ENCODE assay signal across 8 cellular contexts in genomic region chr12:85076688-85077430, GRCh38. TPM values are rescaled to one million over a fixed set of nuclear protein-coding genes. Genes with fewer than 3 reads are reported as not detected.
DNase-seq lines count a peak whose midpoint lies in the region; ATAC-seq, FAIRE-seq and TF ChIP-seq lines count a peak whose summit lies in the region.

No MANE protein-coding gene starts in this region.

- FAIRE-seq in RCC 7860 (lab: Jason Lieb, UNC), result peak; percentile 79

- H3K4me1 ChIP-seq in Loucy (ENCODE audit: insufficient read depth, low read length, poor library complexity, severe bottlenecking), result no peaks in the 10 kb centered on the region
- H3K4me1 ChIP-seq in esophagus muscularis mucosa, result peaks cover 0 to 5% (median 2%) of the 10 kb centered on the region in 4 donors
- H3K4me1 ChIP-seq in effector memory CD4-positive, alpha-beta T cell (ENCODE audit: control insufficient read depth, insufficient read depth, low read length, poor library complexity, severe bottlenecking), result no peaks in the 10 kb centered on the region

- H3K9me2 ChIP-seq in Loucy (replicated peaks; ENCODE audit: low read depth, low read length), result no peaks in the 10 kb centered on the region

- no peak for TF ChIP-seq POLR2A in esophagus muscularis mucosa (IDR thresholded peaks at IDR 0.05; ENCODE audit: low read depth)

- H3K9me3 ChIP-seq in Loucy (ENCODE audit: insufficient read depth, low read depth, low read length) (no peaks in the 10 kb centered on the region), esophagus muscularis mucosa (no peaks in the 10 kb centered on the region)
- H3K9me3 ChIP-seq in effector memory CD4-positive, alpha-beta T cell (ENCODE audit: control insufficient read depth, low read length), result no peaks in the 10 kb centered on the region

- ATAC-seq in GM21825 (IDR thresholded peaks at IDR 0.05; ENCODE audit: unreplicated experiment), result peak; percentile 54

- H3K4me3 ChIP-seq in Loucy (ENCODE audit: low read length, poor library complexity, severe bottlenecking) (no peak overlapping the region), esophagus muscularis mucosa (no peak overlapping the region)
- no peak overlapping the region for H3K4me3 ChIP-seq in effector memory CD4-positive, alpha-beta T cell (ENCODE audit: insufficient read depth, low read depth, low read length, poor library complexity, severe bottlenecking)

- no peak overlapping the region for H3K4me2 ChIP-seq in Loucy (ENCODE audit: low read depth, low read length, poor library complexity, severe bottlenecking)

- intact Hi-C loops in esophagus muscularis mucosa (cut with DNase I), result no loop called here
- intact Hi-C loops in CD14-positive monocyte (cut with micrococcal nuclease), result no loop called here

- no peak overlapping the region for H3K27ac ChIP-seq in esophagus muscularis mucosa (replicated peaks in 1 of 4)
- H3K27ac ChIP-seq in effector memory CD4-positive, alpha-beta T cell (ENCODE audit: insufficient read depth, low read length, poor library complexity, severe bottlenecking), result no peak overlapping the region

- TF ChIP-seq CTCF in Loucy (conservative IDR thresholded peaks at IDR 0.05; ENCODE audit: low read length), result peak; percentile 72
- peak; percentile 20 to 43 (median 40) for TF ChIP-seq CTCF in esophagus muscularis mucosa (IDR thresholded peaks at IDR 0.05)
- TF ChIP-seq CTCF in progenitor cell of endocrine pancreas (IDR thresholded peaks at IDR 0.05; ENCODE audit: unreplicated experiment), result peak; percentile 69
- no peak for TF ChIP-seq CTCF in CD14-positive monocyte (IDR thresholded peaks at IDR 0.05)

- H3K36me3 ChIP-seq in Loucy (ENCODE audit: insufficient read depth, low read length) (no peaks in the 10 kb centered on the region), esophagus muscularis mucosa (no peaks in the 10 kb centered on the region)
- no peaks in the 10 kb centered on the region for H3K36me3 ChIP-seq in effector memory CD4-positive, alpha-beta T cell (ENCODE audit: control insufficient read depth, insufficient read depth, low read length)

- no peak overlapping the region for H3K4me3 Mint-ChIP-seq in progenitor cell of endocrine pancreas (ENCODE audit: low read depth)
- no peak overlapping the region for H3K4me3 Mint-ChIP-seq in CD14-positive monocyte

- no peaks in the 10 kb centered on the region for H3K36me3 Mint-ChIP-seq in progenitor cell of endocrine pancreas (ENCODE audit: insufficient read depth)
- H3K36me3 Mint-ChIP-seq in CD14-positive monocyte, result no peaks in the 10 kb centered on the region

- H3K27me3 ChIP-seq in Loucy (ENCODE audit: insufficient read depth, low read length, poor library complexity, severe bottlenecking) (no peaks in the 10 kb centered on the region), esophagus muscularis mucosa (no peaks in the 10 kb centered on the region)
- no peaks in the 10 kb centered on the region for H3K27me3 ChIP-seq in effector memory CD4-positive, alpha-beta T cell (replicated peaks; ENCODE audit: control insufficient read depth, insufficient read depth, low read length, poor library complexity, severe bottlenecking)

- no peak overlapping the region for H3K27ac Mint-ChIP-seq in progenitor cell of endocrine pancreas
- H3K27ac Mint-ChIP-seq in CD14-positive monocyte, result no peak overlapping the region

- H3K4me1 Mint-ChIP-seq in progenitor cell of endocrine pancreas (ENCODE audit: low read depth), result peaks cover 17% of the 10 kb centered on the region
- no peaks in the 10 kb centered on the region for H3K4me1 Mint-ChIP-seq in CD14-positive monocyte

- H3K27me3 Mint-ChIP-seq in progenitor cell of endocrine pancreas, result no peaks in the 10 kb centered on the region
- H3K27me3 Mint-ChIP-seq in CD14-positive monocyte (ENCODE audit: low read depth in 3 of 3), result peaks cover 0 to 4% (median 3%) of the 10 kb centered on the region in 3 donors

- no peaks in the 10 kb centered on the region for H4K20me1 ChIP-seq in Loucy (ENCODE audit: insufficient read depth, low read length, poor library complexity, severe bottlenecking)

- no peak for TF ChIP-seq EP300 in esophagus muscularis mucosa (IDR thresholded peaks at IDR 0.05)

- H3K9ac ChIP-seq in Loucy (ENCODE audit: low read depth, low read length, poor library complexity, severe bottlenecking), result no peak overlapping the region

- no peaks in the 10 kb centered on the region for H3K79me2 ChIP-seq in Loucy (ENCODE audit: insufficient read depth, low read length)

- in situ Hi-C loops in G401 (cut with HindIII; ENCODE audit: low sequenced_read_pairs), result no loop called here

- DNase-seq in G401 (ENCODE audit: low spot score) (peak; percentile 64), RCC 7860 (ENCODE audit: low spot score) (peak; percentile 59), esophagus muscularis mucosa (ENCODE audit: extremely low spot score) (no peak), progenitor cell of endocrine pancreas (ENCODE audit: low spot score, unreplicated experiment) (no peak), CD14-positive monocyte (ENCODE audit: low spot score) (no peak)
- no peak for DNase-seq in effector memory CD4-positive, alpha-beta T cell

- H3F3A ChIP-seq in Loucy (ENCODE audit: low read depth), result no peaks in the 10 kb centered on the region

- H2AFZ ChIP-seq in Loucy (ENCODE audit: low read length), result 0 out of 2 replicates have a peak overlapping the region, but pooled peaks have one; percentile 54

- WGBS in esophagus muscularis mucosa, result 0% methylated on average over 1 of the region's 1 CpG

- no peaks in the 10 kb centered on the region for H3K9me3 Mint-ChIP-seq in progenitor cell of endocrine pancreas (ENCODE audit: low read depth)
- no peaks in the 10 kb centered on the region for H3K9me3 Mint-ChIP-seq in CD14-positive monocyte

RNA-seq across cellular contexts. Expression of gene LRRIQ1, which starts 40.7 kb away (rescaled TPM):
- 0.18 TPM in 1 of 2 replicates, not detected in the other for total RNA-seq in G401 (2014; rRNA removed; shearing (Covaris generic))
- total RNA-seq in esophagus muscularis mucosa (under 1 TPM; 0.13 to 0.42 (median 0.23) TPM), progenitor cell of endocrine pancreas (11.3 and 13.1 TPM in 2 replicates)
- not detected for polyA plus RNA-seq in CD14-positive monocyte

RNA-seq across cellular contexts. Expression of gene TSPAN19, which starts 40.8 kb away (rescaled TPM):
- total RNA-seq in G401 (2014; rRNA removed; shearing (Covaris generic)), result not detected in 2 replicates
- not detected for total RNA-seq in esophagus muscularis mucosa
- total RNA-seq in progenitor cell of endocrine pancreas, result not detected in 2 replicates
- not detected for polyA plus RNA-seq in CD14-positive monocyte

Comparison
In these comparisons a context has a peak if more than half of its experiments do, and no peak if none do; other contexts are left out.
1. DNase-seq: peak in G401 (single experiment) and RCC 7860 (single experiment); none in esophagus muscularis mucosa (single experiment), progenitor cell of endocrine pancreas (single experiment), effector memory CD4-positive, alpha-beta T cell (0 of 3) and CD14-positive monocyte (single experiment).